In genomic region chr22:46121523-46122287, GRCh38 we compare ENCODE assay signal across 6 cellular contexts.
"Had no signal": no experiment of that assay in that cellular context is flagged by ENCODE, and none has a peak within 500 bp of the region (broad histone marks: within the 10 kb centered on the region; RNA-seq: fewer than 3 reads in every experiment).

No MANE protein-coding gene starts in this region.

- H3K9me3 ChIP-seq: esophagus muscularis mucosa, right lobe of liver, stomach, upper lobe of right lung had no signal

- H3K4me3 ChIP-seq: right lobe of liver, smooth muscle cell, upper lobe of right lung had no signal

- H3K36me3 ChIP-seq: esophagus muscularis mucosa, right lobe of liver, stomach, upper lobe of right lung had no signal

- H3K27ac ChIP-seq: esophagus muscularis mucosa, right lobe of liver, stomach, upper lobe of right lung, VCaP had no signal

- H3K27me3 ChIP-seq: esophagus muscularis mucosa, right lobe of liver, stomach, upper lobe of right lung had no signal
